Comparison of ENCODE assay signal across 20 cellular contexts in genomic region chr11:47390084-47390760, GRCh38. TPM values are rescaled to one million over a fixed set of nuclear protein-coding genes. Genes with fewer than 3 reads are reported as not detected.
DNase-seq lines count a peak whose midpoint lies in the region; ATAC-seq, FAIRE-seq and TF ChIP-seq lines count a peak whose summit lies in the region.
"Had no signal": no experiment of that assay in that cellular context is flagged by ENCODE, and none has a peak within 500 bp of the region (broad histone marks: within the 10 kb centered on the region; RNA-seq: fewer than 3 reads in every experiment).

No MANE protein-coding gene starts in this region.

- H3K4me3 Mint-ChIP-seq in activated B cell treated with CpG ODN at 0.5 μM for 24 hours = peak overlapping the region; percentile 45
- H3K4me3 Mint-ChIP-seq: activated naive CD4-positive, alpha-beta T cell treated with anti-CD3 and anti-CD28 coated beads for 36 hours had no signal

- no peaks in the 10 kb centered on the region for H3K36me3 Mint-ChIP-seq in activated B cell treated with CpG ODN at 0.5 μM for 24 hours (ENCODE audit: low read depth)

- H3K9me3 Mint-ChIP-seq in activated B cell treated with CpG ODN at 0.5 μM for 24 hours = no peaks in the 10 kb centered on the region
- H3K9me3 Mint-ChIP-seq: activated naive CD4-positive, alpha-beta T cell treated with anti-CD3 and anti-CD28 coated beads for 36 hours had no signal

- no peak for TF ChIP-seq POLR2A in HepG2 (IDR thresholded peaks at IDR 0.05; ENCODE audit: insufficient read depth in 1 of 2, low read depth in 2 of 2, low read length in 2 of 2)
- no peak for TF ChIP-seq POLR2A in breast epithelium (IDR thresholded peaks at IDR 0.05)

- H3K36me3 ChIP-seq in BLaER1 treated with 17β-estradiol and CSF1 and Interleukin-3, amounts not matched to agents 10 nM and 100 nM = peaks cover 0 to 16% (median 0%) of the 10 kb centered on the region in 11 experiments; a peak in 5 of 22 replicates
- no peaks in the 10 kb centered on the region for H3K36me3 ChIP-seq in HepG2 (replicated peaks in 1 of 2; ENCODE audit: control insufficient read depth in 1 of 2, insufficient read depth in 2 of 2, low read length in 2 of 2)
- H3K36me3 ChIP-seq in breast epithelium = no peaks in the 10 kb centered on the region
- H3K36me3 ChIP-seq: thoracic aorta had no signal

- H2AFZ ChIP-seq in HepG2 (ENCODE audit: low read length) = no peak overlapping the region
- H2AFZ ChIP-seq: parathyroid adenoma had no signal

- H3K27ac ChIP-seq in BLaER1 treated with 17β-estradiol and CSF1 and Interleukin-3, amounts not matched to agents 10 nM and 100 nM = peak overlapping the region; percentile 98 to 100 (median 100)
- no peak overlapping the region for H3K27ac ChIP-seq in HepG2 (ENCODE audit: extremely low read length, insufficient read depth, low read length)
- peak overlapping the region; percentile 0 to 100 (median 93) for H3K27ac ChIP-seq in skin epidermis
- H3K27ac ChIP-seq in breast epithelium = no peak overlapping the region
- H3K27ac ChIP-seq: parathyroid adenoma had no signal

- DNase-seq in activated B cell treated with CpG ODN at 0.5 μM for 24 hours (no peak), HepG2 (ENCODE audit: low spot score) (no peak), C1 segment of cervical spinal cord (lab: John Stamatoyannopoulos, UW) (no peak), breast epithelium (ENCODE audit: low spot score in 2 of 2) (no peak), HTR-8/SVneo (ENCODE audit: insufficient read length, low spot score) (no peak)
- DNase-seq: activated CD4-positive, alpha-beta T cell treated with anti-CD3 and anti-CD28 coated beads, Interleukin-2, amount 50 U/mL, for 1 hour; activated naive CD4-positive, alpha-beta T cell treated with anti-CD3 and anti-CD28 coated beads for 36 hours; cortex of kidney; EL; foreskin fibroblast; MM.1S; NCI-H1930; NCI-H524; stimulated activated CD4-positive, alpha-beta T cell treated with anti-CD3 and anti-CD28 coated beads, Interleukin-4, amount 100 ng/mL, for 24 hours had no signal

- peak overlapping the region; percentile 23 to 98 (median 94); a peak in 20 of 22 replicates for H3K4me2 ChIP-seq in BLaER1 treated with 17β-estradiol and CSF1 and Interleukin-3, amounts not matched to agents 10 nM and 100 nM
- no peak overlapping the region for H3K4me2 ChIP-seq in HepG2 (ENCODE audit: low read depth, low read length)

- no peaks in the 10 kb centered on the region for H3K79me2 ChIP-seq in HepG2 (ENCODE audit: insufficient read depth, low read length)
- H3K79me2 ChIP-seq: parathyroid adenoma had no signal

- peaks cover 50% of the 10 kb centered on the region for H3K4me1 Mint-ChIP-seq in activated B cell treated with CpG ODN at 0.5 μM for 24 hours

- no TSS peak for BruUV-seq in HepG2 (replicated peaks; lab: Mats Ljungman, UMichigan)

- POLR2A ChIA-PET in activated B cell treated with CpG ODN at 0.5 μM for 24 hours (lab: Charles Lee) (interaction anchor here (3.1 to 9.3 kb wide), 3 partner anchors 11 to 17 kb away, joined by 16 to 97 read pairs (median 34); partner anchors contain the start of gene SPI1), HepG2 (lab: Yijun Ruan, JAX) (interaction anchor here (1.2 kb wide), 1 partner anchor 17 kb away, joined by 3 read pairs; no protein-coding TSS in a partner anchor)

- no peak overlapping the region for H3K27ac Mint-ChIP-seq in activated B cell treated with CpG ODN at 0.5 μM for 24 hours
- H3K27ac Mint-ChIP-seq: activated naive CD4-positive, alpha-beta T cell treated with anti-CD3 and anti-CD28 coated beads for 36 hours had no signal

- no peak for ATAC-seq in activated B cell treated with CpG ODN at 0.5 μM for 24 hours (ENCODE audit: low read depth)
- no peak for ATAC-seq in HepG2
- ATAC-seq in HG02588 (IDR thresholded peaks at IDR 0.05; ENCODE audit: unreplicated experiment) = no peak

- no peak for TF ChIP-seq RAD21 in HepG2 (CRISPR knock-in tag; IDR thresholded peaks at IDR 0.05)

- no peaks in the 10 kb centered on the region for H3K27me3 Mint-ChIP-seq in activated B cell treated with CpG ODN at 0.5 μM for 24 hours

- intact Hi-C loops in activated B cell treated with CpG ODN at 0.5 μM for 24 hours (cut with micrococcal nuclease) (no loop called here), HepG2 (cut with micrococcal nuclease; ENCODE audit: unreplicated experiment) (no loop called here), breast epithelium (cut with DNase I; ENCODE audit: low total_unique reads) (no loop called here)

- H3K9me3 ChIP-seq in BLaER1 treated with 17β-estradiol and CSF1 and Interleukin-3, amounts not matched to agents 10 nM and 100 nM (replicated peaks in 1 of 11) = no peaks in the 10 kb centered on the region
- H3K9me3 ChIP-seq in HepG2 (ENCODE audit: low read length) (no peaks in the 10 kb centered on the region), breast epithelium (no peaks in the 10 kb centered on the region)
- H3K9me3 ChIP-seq: thoracic aorta had no signal

- in situ Hi-C loops in HepG2 (cut with HindIII; ENCODE audit: extremely low pct_ligation_motif_present, low pct_unique_long_range_greater_than_20kb) = no loop called here

- H3K4me1 ChIP-seq in BLaER1 treated with 17β-estradiol and CSF1 and Interleukin-3, amounts not matched to agents 10 nM and 100 nM = peaks cover 53 to 97% (median 82%) of the 10 kb centered on the region in 10 experiments
- H3K4me1 ChIP-seq in HepG2 (ENCODE audit: insufficient read depth, low read length) (peaks cover 56% of the 10 kb centered on the region), breast epithelium (no peaks in the 10 kb centered on the region)
- H3K4me1 ChIP-seq: parathyroid adenoma had no signal

- CTCF ChIA-PET in activated B cell treated with CpG ODN at 0.5 μM for 24 hours (lab: Charles Lee) (interaction anchor here (1.7 to 6.4 kb wide), 2 partner anchors 10 to 16 kb away, joined by 5 to 41 read pairs; no protein-coding TSS in a partner anchor), HepG2 (lab: Yijun Ruan, JAX; ENCODE audit: low intra/inter-chr PET ratio, low total read pairs) (no interaction called here)

- H4K20me1 ChIP-seq in BLaER1 treated with 17β-estradiol and CSF1 and Interleukin-3, amounts not matched to agents 10 nM and 100 nM = no peaks in the 10 kb centered on the region
- no peaks in the 10 kb centered on the region for H4K20me1 ChIP-seq in HepG2 (ENCODE audit: insufficient read depth, low read length)

- no peak for TF ChIP-seq EP300 in HepG2 (IDR thresholded peaks at IDR 0.05; ENCODE audit: low read depth in 2 of 2, low read length in 2 of 2)
- TF ChIP-seq EP300 in HepG2 (CRISPR knock-in tag; IDR thresholded peaks at IDR 0.05; ENCODE audit: borderline replicate concordance) = no peak

- H3K4me3 ChIP-seq in BLaER1 treated with 17β-estradiol and CSF1 and Interleukin-3, amounts not matched to agents 10 nM and 100 nM = peak overlapping the region in 1 of 10 experiments; percentile 22; a peak in 2 of 20 replicates
- H3K4me3 ChIP-seq in HepG2 (replicated peaks in 1 of 3; ENCODE audit: insufficient read depth in 1 of 3, low read depth in 2 of 3, low read length in 3 of 3) = no peak overlapping the region
- H3K4me3 ChIP-seq in skin epidermis = no peak overlapping the region
- no peak overlapping the region for H3K4me3 ChIP-seq in breast epithelium
- H3K4me3 ChIP-seq: thoracic aorta had no signal

- H3K27me3 ChIP-seq in BLaER1 treated with 17β-estradiol and CSF1 and Interleukin-3, amounts not matched to agents 10 nM and 100 nM = no peaks in the 10 kb centered on the region
- peaks cover 0 to 5% of the 10 kb centered on the region in 2 experiments; a peak in 2 of 5 replicates for H3K27me3 ChIP-seq in HepG2 (ENCODE audit: control insufficient read depth in 1 of 2, insufficient read depth in 2 of 2, low read length in 2 of 2)
- H3K27me3 ChIP-seq in breast epithelium = no peaks in the 10 kb centered on the region

- TF ChIP-seq CTCF in activated B cell treated with CpG ODN at 0.5 μM for 24 hours (IDR thresholded peaks at IDR 0.05) = no peak
- no peak for TF ChIP-seq CTCF in HepG2 (CRISPR knock-in tag; IDR thresholded peaks at IDR 0.05)
- no peak for TF ChIP-seq CTCF in breast epithelium (IDR thresholded peaks at IDR 0.05)

- H3K9ac ChIP-seq in BLaER1 treated with 17β-estradiol and CSF1 and Interleukin-3, amounts not matched to agents 10 nM and 100 nM = peak overlapping the region; percentile 45 to 100 (median 99); a peak in 20 of 22 replicates
- no peak overlapping the region for H3K9ac ChIP-seq in HepG2 (ENCODE audit: insufficient read depth, low read depth, low read length)
- H3K9ac ChIP-seq: parathyroid adenoma had no signal

- no peak for FAIRE-seq in HepG2 (lab: Jason Lieb, UNC)
- no peak for FAIRE-seq in HTR-8/SVneo (lab: Jason Lieb, UNC)

- WGBS in HepG2 (ENCODE audit: low lambda C conversion rate) = 73% methylated on average over 13 of the region's 13 CpGs

RNA-seq across cellular contexts. Expression of gene SPI1, which starts 11.9 kb away (rescaled TPM):
- 63.9 and 68.8 TPM in 2 replicates for total RNA-seq in activated B cell treated with CpG ODN at 0.5 μM for 24 hours
- total RNA-seq in HepG2 (2016; rRNA removed; fragmentation: Illumina TruSeq; extraction: Trizol) = not detected in 2 replicates
- not detected in 2 replicates for total RNA-seq in HepG2 (2016; cell fraction: cytosol; rRNA removed; fragmentation: Illumina TruSeq; extraction: Trizol; ENCODE audit: low read depth)
- total RNA-seq in HepG2 (2016; cell fraction: insoluble cytoplasmic fraction; rRNA removed; fragmentation: Illumina TruSeq; extraction: Trizol) = not detected in 2 replicates
- total RNA-seq in HepG2 (2016; cell fraction: membrane; rRNA removed; fragmentation: Illumina TruSeq; extraction: Trizol) = not detected in 2 replicates
- total RNA-seq in HepG2 (2016; cell fraction: nucleus; rRNA removed; fragmentation: Illumina TruSeq; extraction: Trizol) = not detected in 2 replicates
- polyA plus RNA-seq in HepG2 (2011; rRNA removed) = not detected in 2 replicates
- polyA plus RNA-seq in HepG2 (2011; cell fraction: cytosol; rRNA removed) = not detected in 2 replicates
- not detected in 2 replicates for polyA plus RNA-seq in HepG2 (2011; cell fraction: nucleus; rRNA removed)
- not detected in 2 replicates for polyA plus RNA-seq in HepG2 (2012)
- polyA plus RNA-seq in HepG2 (2016; cell fraction: cytosol; fragmentation: Illumina TruSeq; extraction: Trizol; ENCODE audit: low read depth) = not detected in 2 replicates
- not detected in 2 replicates for polyA plus RNA-seq in HepG2 (2016; cell fraction: insoluble cytoplasmic fraction; fragmentation: Illumina TruSeq; extraction: Trizol; ENCODE audit: low read depth)
- polyA plus RNA-seq in HepG2 (2016; cell fraction: membrane; fragmentation: Illumina TruSeq; extraction: Trizol; ENCODE audit: low read depth) = not detected in 2 replicates
- polyA plus RNA-seq in HepG2 (2016; cell fraction: nucleus; fragmentation: Illumina TruSeq; extraction: Trizol; ENCODE audit: insufficient read depth, low read depth) = not detected in 2 replicates
- 0.61 and 0.70 TPM in 2 replicates for polyA minus RNA-seq in HepG2 (2011; rRNA and poly(A)+ RNA removed; ENCODE audit: low replicate concordance)
- polyA minus RNA-seq in HepG2 (2011; cell fraction: cytosol; rRNA and poly(A)+ RNA removed) = not detected in 2 replicates
- polyA minus RNA-seq in HepG2 (2011; cell fraction: nucleus; rRNA and poly(A)+ RNA removed) = not detected in 2 replicates
- total RNA-seq in breast epithelium = 10 to 100 TPM; 12.5 to 34.9 (median 15.2) TPM
- total RNA-seq: activated naive CD4-positive, alpha-beta T cell treated with anti-CD3 and anti-CD28 coated beads for 36 hours; H4 had no signal

RNA-seq across cellular contexts. Expression of gene SLC39A13, which starts 18.2 kb away (rescaled TPM):
- total RNA-seq in activated B cell treated with CpG ODN at 0.5 μM for 24 hours (27.5 and 28.2 TPM in 2 replicates), HepG2 (2016; rRNA removed; fragmentation: Illumina TruSeq; extraction: Trizol) (7.2 and 15.3 TPM in 2 replicates), breast epithelium (10 to 100 TPM; 42.9 to 58.1 (median 52.8) TPM)
- 5.8 and 6.7 TPM in 2 replicates for total RNA-seq in HepG2 (2016; cell fraction: cytosol; rRNA removed; fragmentation: Illumina TruSeq; extraction: Trizol; ENCODE audit: low read depth)
- total RNA-seq in HepG2 (2016; cell fraction: insoluble cytoplasmic fraction; rRNA removed; fragmentation: Illumina TruSeq; extraction: Trizol) = 5.9 and 15.1 TPM in 2 replicates
- total RNA-seq in HepG2 (2016; cell fraction: membrane; rRNA removed; fragmentation: Illumina TruSeq; extraction: Trizol) = 12.4 and 12.8 TPM in 2 replicates
- total RNA-seq in HepG2 (2016; cell fraction: nucleus; rRNA removed; fragmentation: Illumina TruSeq; extraction: Trizol) = 13.7 and 15.1 TPM in 2 replicates
- polyA plus RNA-seq in HepG2 (2011; rRNA removed) = 30.5 and 40.7 TPM in 2 replicates
- 23.0 and 34.8 TPM in 2 replicates for polyA plus RNA-seq in HepG2 (2011; cell fraction: cytosol; rRNA removed)
- 143 and 176 TPM in 2 replicates for polyA plus RNA-seq in HepG2 (2011; cell fraction: nucleus; rRNA removed)
- polyA plus RNA-seq in HepG2 (2012) = 13.2 and 20.5 TPM in 2 replicates
- polyA plus RNA-seq in HepG2 (2016; cell fraction: cytosol; fragmentation: Illumina TruSeq; extraction: Trizol; ENCODE audit: low read depth) = 9.4 and 9.7 TPM in 2 replicates
- 6.9 and 7.7 TPM in 2 replicates for polyA plus RNA-seq in HepG2 (2016; cell fraction: insoluble cytoplasmic fraction; fragmentation: Illumina TruSeq; extraction: Trizol; ENCODE audit: low read depth)
- polyA plus RNA-seq in HepG2 (2016; cell fraction: membrane; fragmentation: Illumina TruSeq; extraction: Trizol; ENCODE audit: low read depth) = 11.6 and 15.3 TPM in 2 replicates
- 31.2 and 34.6 TPM in 2 replicates for polyA plus RNA-seq in HepG2 (2016; cell fraction: nucleus; fragmentation: Illumina TruSeq; extraction: Trizol; ENCODE audit: insufficient read depth, low read depth)
- 14.8 and 27.8 TPM in 2 replicates for polyA minus RNA-seq in HepG2 (2011; rRNA and poly(A)+ RNA removed; ENCODE audit: low replicate concordance)
- polyA minus RNA-seq in HepG2 (2011; cell fraction: cytosol; rRNA and poly(A)+ RNA removed) = 8.2 and 8.5 TPM in 2 replicates
- 15.2 and 17.7 TPM in 2 replicates for polyA minus RNA-seq in HepG2 (2011; cell fraction: nucleus; rRNA and poly(A)+ RNA removed)

RNA-seq across cellular contexts. Expression of gene PSMC3, which starts 36.0 kb away (rescaled TPM):
- total RNA-seq in activated B cell treated with CpG ODN at 0.5 μM for 24 hours = 101 and 126 TPM in 2 replicates
- total RNA-seq in HepG2 (2016; rRNA removed; fragmentation: Illumina TruSeq; extraction: Trizol) = 214 and 279 TPM in 2 replicates
- total RNA-seq in HepG2 (2016; cell fraction: cytosol; rRNA removed; fragmentation: Illumina TruSeq; extraction: Trizol; ENCODE audit: low read depth) = 50.9 and 53.3 TPM in 2 replicates
- 219 and 288 TPM in 2 replicates for total RNA-seq in HepG2 (2016; cell fraction: insoluble cytoplasmic fraction; rRNA removed; fragmentation: Illumina TruSeq; extraction: Trizol)
- total RNA-seq in HepG2 (2016; cell fraction: membrane; rRNA removed; fragmentation: Illumina TruSeq; extraction: Trizol) = 67.5 and 75.1 TPM in 2 replicates
- 86.3 and 92.9 TPM in 2 replicates for total RNA-seq in HepG2 (2016; cell fraction: nucleus; rRNA removed; fragmentation: Illumina TruSeq; extraction: Trizol)
- polyA plus RNA-seq in HepG2 (2011; rRNA removed) = 66.7 and 75.8 TPM in 2 replicates
- 95.2 and 102 TPM in 2 replicates for polyA plus RNA-seq in HepG2 (2011; cell fraction: cytosol; rRNA removed)
- polyA plus RNA-seq in HepG2 (2011; cell fraction: nucleus; rRNA removed) = 41.7 and 44.9 TPM in 2 replicates
- 71.8 and 98.0 TPM in 2 replicates for polyA plus RNA-seq in HepG2 (2012)
- polyA plus RNA-seq in HepG2 (2016; cell fraction: cytosol; fragmentation: Illumina TruSeq; extraction: Trizol; ENCODE audit: low read depth) = 52.7 and 54.7 TPM in 2 replicates
- polyA plus RNA-seq in HepG2 (2016; cell fraction: insoluble cytoplasmic fraction; fragmentation: Illumina TruSeq; extraction: Trizol; ENCODE audit: low read depth) = 298 and 314 TPM in 2 replicates
- polyA plus RNA-seq in HepG2 (2016; cell fraction: membrane; fragmentation: Illumina TruSeq; extraction: Trizol; ENCODE audit: low read depth) = 58.7 and 63.6 TPM in 2 replicates
- 117 and 127 TPM in 2 replicates for polyA plus RNA-seq in HepG2 (2016; cell fraction: nucleus; fragmentation: Illumina TruSeq; extraction: Trizol; ENCODE audit: insufficient read depth, low read depth)
- 52.6 and 310 TPM in 2 replicates for polyA minus RNA-seq in HepG2 (2011; rRNA and poly(A)+ RNA removed; ENCODE audit: low replicate concordance)
- polyA minus RNA-seq in HepG2 (2011; cell fraction: cytosol; rRNA and poly(A)+ RNA removed) = 39.1 and 44.3 TPM in 2 replicates
- 51.1 and 58.3 TPM in 2 replicates for polyA minus RNA-seq in HepG2 (2011; cell fraction: nucleus; rRNA and poly(A)+ RNA removed)
- 100 to 1,000 TPM in 2 of 3 donors, 10 to 100 TPM in 1; 98.5 to 168 (median 144) TPM for total RNA-seq in breast epithelium

RNA-seq across cellular contexts. Expression of gene MYBPC3, which starts 37.7 kb away (rescaled TPM):
- total RNA-seq in activated B cell treated with CpG ODN at 0.5 μM for 24 hours (0.46 and 0.69 TPM in 2 replicates), HepG2 (2016; rRNA removed; fragmentation: Illumina TruSeq; extraction: Trizol) (not detected in 2 replicates), breast epithelium (under 1 TPM in 2 of 3 donors, not detected in 1; under 0.01 TPM)
- total RNA-seq in HepG2 (2016; cell fraction: cytosol; rRNA removed; fragmentation: Illumina TruSeq; extraction: Trizol; ENCODE audit: low read depth) = not detected in 2 replicates
- not detected in 2 replicates for total RNA-seq in HepG2 (2016; cell fraction: insoluble cytoplasmic fraction; rRNA removed; fragmentation: Illumina TruSeq; extraction: Trizol)
- total RNA-seq in HepG2 (2016; cell fraction: membrane; rRNA removed; fragmentation: Illumina TruSeq; extraction: Trizol) = not detected in 2 replicates
- not detected in 2 replicates for total RNA-seq in HepG2 (2016; cell fraction: nucleus; rRNA removed; fragmentation: Illumina TruSeq; extraction: Trizol)
- 0.01 TPM in 1 of 2 replicates, not detected in the other for polyA plus RNA-seq in HepG2 (2011; rRNA removed)
- not detected in 2 replicates for polyA plus RNA-seq in HepG2 (2011; cell fraction: cytosol; rRNA removed)
- not detected in 2 replicates for polyA plus RNA-seq in HepG2 (2011; cell fraction: nucleus; rRNA removed)
- polyA plus RNA-seq in HepG2 (2012) = not detected in 2 replicates
- polyA plus RNA-seq in HepG2 (2016; cell fraction: cytosol; fragmentation: Illumina TruSeq; extraction: Trizol; ENCODE audit: low read depth) = not detected in 2 replicates
- polyA plus RNA-seq in HepG2 (2016; cell fraction: insoluble cytoplasmic fraction; fragmentation: Illumina TruSeq; extraction: Trizol; ENCODE audit: low read depth) = not detected in 2 replicates
- polyA plus RNA-seq in HepG2 (2016; cell fraction: membrane; fragmentation: Illumina TruSeq; extraction: Trizol; ENCODE audit: low read depth) = not detected in 2 replicates
- not detected in 2 replicates for polyA plus RNA-seq in HepG2 (2016; cell fraction: nucleus; fragmentation: Illumina TruSeq; extraction: Trizol; ENCODE audit: insufficient read depth, low read depth)
- not detected in 2 replicates for polyA minus RNA-seq in HepG2 (2011; rRNA and poly(A)+ RNA removed; ENCODE audit: low replicate concordance)
- not detected in 2 replicates for polyA minus RNA-seq in HepG2 (2011; cell fraction: cytosol; rRNA and poly(A)+ RNA removed)
- not detected in 2 replicates for polyA minus RNA-seq in HepG2 (2011; cell fraction: nucleus; rRNA and poly(A)+ RNA removed)
- total RNA-seq: activated naive CD4-positive, alpha-beta T cell treated with anti-CD3 and anti-CD28 coated beads for 36 hours; H4; thoracic aorta had no signal

RNA-seq across cellular contexts. Expression of gene RAPSN, which starts 58.7 kb away (rescaled TPM):
- 1.1 and 3.5 TPM in 2 replicates for total RNA-seq in activated B cell treated with CpG ODN at 0.5 μM for 24 hours
- total RNA-seq in HepG2 (2016; rRNA removed; fragmentation: Illumina TruSeq; extraction: Trizol) = 0.60 and 1.2 TPM in 2 replicates
- total RNA-seq in HepG2 (2016; cell fraction: cytosol; rRNA removed; fragmentation: Illumina TruSeq; extraction: Trizol; ENCODE audit: low read depth) = 0.91 and 1.4 TPM in 2 replicates
- 1.0 and 1.7 TPM in 2 replicates for total RNA-seq in HepG2 (2016; cell fraction: insoluble cytoplasmic fraction; rRNA removed; fragmentation: Illumina TruSeq; extraction: Trizol)
- 1.2 and 1.4 TPM in 2 replicates for total RNA-seq in HepG2 (2016; cell fraction: membrane; rRNA removed; fragmentation: Illumina TruSeq; extraction: Trizol)
- 0.72 and 1.2 TPM in 2 replicates for total RNA-seq in HepG2 (2016; cell fraction: nucleus; rRNA removed; fragmentation: Illumina TruSeq; extraction: Trizol)
- 0.15 and 0.40 TPM in 2 replicates for polyA plus RNA-seq in HepG2 (2011; rRNA removed)
- polyA plus RNA-seq in HepG2 (2011; cell fraction: cytosol; rRNA removed) = 0.13 and 0.14 TPM in 2 replicates
- 0.77 and 1.1 TPM in 2 replicates for polyA plus RNA-seq in HepG2 (2011; cell fraction: nucleus; rRNA removed)
- polyA plus RNA-seq in HepG2 (2012) = 0.79 and 0.80 TPM in 2 replicates
- polyA plus RNA-seq in HepG2 (2016; cell fraction: cytosol; fragmentation: Illumina TruSeq; extraction: Trizol; ENCODE audit: low read depth) = 0.51 and 1.2 TPM in 2 replicates
- polyA plus RNA-seq in HepG2 (2016; cell fraction: insoluble cytoplasmic fraction; fragmentation: Illumina TruSeq; extraction: Trizol; ENCODE audit: low read depth) = 0.83 and 0.93 TPM in 2 replicates
- 0.44 TPM in 1 of 2 replicates, not detected in the other for polyA plus RNA-seq in HepG2 (2016; cell fraction: membrane; fragmentation: Illumina TruSeq; extraction: Trizol; ENCODE audit: low read depth)
- 2.3 and 3.6 TPM in 2 replicates for polyA plus RNA-seq in HepG2 (2016; cell fraction: nucleus; fragmentation: Illumina TruSeq; extraction: Trizol; ENCODE audit: insufficient read depth, low read depth)
- 0.16 and 0.64 TPM in 2 replicates for polyA minus RNA-seq in HepG2 (2011; rRNA and poly(A)+ RNA removed; ENCODE audit: low replicate concordance)
- not detected in 2 replicates for polyA minus RNA-seq in HepG2 (2011; cell fraction: cytosol; rRNA and poly(A)+ RNA removed)
- 0.75 and 1.2 TPM in 2 replicates for polyA minus RNA-seq in HepG2 (2011; cell fraction: nucleus; rRNA and poly(A)+ RNA removed)
- under 1 TPM in 1 of 3 donors, not detected in 2; 0.64 TPM for total RNA-seq in breast epithelium
- total RNA-seq: activated naive CD4-positive, alpha-beta T cell treated with anti-CD3 and anti-CD28 coated beads for 36 hours; H4 had no signal

Comparison
In these comparisons a context has a peak if more than half of its experiments do, and no peak if none do; other contexts are left out.
1. H3K27ac ChIP-seq: peak in BLaER1 treated with 17β-estradiol and CSF1 and Interleukin-3, amounts not matched to agents 10 nM and 100 nM (11 of 11) and skin epidermis (21 of 21); none in HepG2 (single experiment) and breast epithelium (0 of 2).
2. RNA of gene SPI1, which starts 11.9 kb away (total RNA-seq): 63.9 to 68.8 TPM in activated B cell treated with CpG ODN at 0.5 μM for 24 hours and 12.5 to 34.9 TPM in breast epithelium; not detected in HepG2; every median in the first group is over 10 times any median in the second.